ENCODE assay signal across 1 cellular context in genomic region chr1:196306421-196306820, GRCh38.
TF ChIP-seq lines count a peak whose summit lies in the region.

No MANE protein-coding gene starts in this region.

TF ChIP-seq in GM23338, 12 proteins besides CTCF, POLR2A, EP300 and RAD21 (continued from another document):
- TF ChIP-seq ZNF462 (CRISPR knock-in tag; IDR thresholded peaks at IDR 0.05) (peak; percentile 82), POLR2AphosphoS5 (IDR thresholded peaks at IDR 0.05; ENCODE audit: low read depth) (no peak)
